Comparison of ENCODE assay signal across 16 cellular contexts in genomic region chr15:99944131-99944530, GRCh38.
"Had no signal": no experiment of that assay in that cellular context is flagged by ENCODE, and none has a peak within 500 bp of the region (broad histone marks: within the 10 kb centered on the region; RNA-seq: fewer than 3 reads in every experiment).

No MANE protein-coding gene starts in this region.

- H3K27ac Mint-ChIP-seq: naive thymus-derived CD4-positive, alpha-beta T cell; nephron progenitor cell had no signal

- H3K27me3 ChIP-seq: colonic mucosa, neutrophil, right atrium auricular region, thyroid gland had no signal

- H3K4me3 Mint-ChIP-seq: naive thymus-derived CD4-positive, alpha-beta T cell; nephron progenitor cell had no signal

- H3K36me3 ChIP-seq: colonic mucosa, neutrophil, right atrium auricular region, thyroid gland had no signal

- ATAC-seq: foreskin keratinocyte; left colon; left ventricle myocardium superior; naive thymus-derived CD4-positive, alpha-beta T cell had no signal

- H3K4me1 ChIP-seq: colonic mucosa, foreskin keratinocyte, right atrium auricular region, thyroid gland had no signal

- H3K9me3 ChIP-seq: colonic mucosa, neutrophil, thyroid gland had no signal

- H3K4me1 Mint-ChIP-seq: nephron progenitor cell had no signal

- H3K27ac ChIP-seq: colonic mucosa, foreskin keratinocyte, neutrophil, right atrium auricular region, thyroid gland had no signal

- DNase-seq: cerebellar nuclear complex; colonic mucosa; dermis blood vessel endothelial cell; foreskin keratinocyte; left colon; left ventricle myocardium superior; mesendoderm; nephron progenitor cell; posterior cingulate gyrus; small intestine; stimulated activated CD4-positive, alpha-beta T cell treated with anti-CD3 and anti-CD28 coated beads, Interleukin-12 subunit alpha, Interleukin-12 subunit beta, amount 100 ng/mL, for 4 hours; stimulated activated naive CD4-positive, alpha-beta T cell treated with Interleukin-2 at 50 U/mL for 16 hours; thyroid gland had no signal

- H3K4me3 ChIP-seq: colonic mucosa, right atrium auricular region, thyroid gland had no signal
